10 cellular contexts compared by ENCODE assay signal in genomic region chrX:24619647-24620046, GRCh38. TPM values are rescaled to one million over a fixed set of nuclear protein-coding genes. Genes with fewer than 3 reads are reported as not detected.
DNase-seq lines count a peak whose midpoint lies in the region; ATAC-seq and TF ChIP-seq lines count a peak whose summit lies in the region.
"Had no signal": no experiment of that assay in that cellular context is flagged by ENCODE, and none has a peak within 500 bp of the region (broad histone marks: within the 10 kb centered on the region; RNA-seq: fewer than 3 reads in every experiment).

No MANE protein-coding gene starts in this region.

- H4K20me1 ChIP-seq in GM23248 (ENCODE audit: insufficient read depth): no peaks in the 10 kb centered on the region
- H4K20me1 ChIP-seq in hepatocyte (ENCODE audit: insufficient read depth, poor library complexity, severe bottlenecking): no peaks in the 10 kb centered on the region

- ATAC-seq in SK-N-SH treated with all-trans-retinoic acid at 6 μM for 48 hours (peak; percentile 83), GM19395 (IDR thresholded peaks at IDR 0.05; ENCODE audit: unreplicated experiment) (no peak)
- ATAC-seq: Panc1 had no signal

- H3K27ac ChIP-seq in GM23248 (no peak overlapping the region), hepatocyte (peak overlapping the region; percentile 8), ascending aorta (no peak overlapping the region)

- H3K9me3 ChIP-seq in GM23248 (ENCODE audit: low read depth) (no peaks in the 10 kb centered on the region), hepatocyte (ENCODE audit: low read depth) (no peaks in the 10 kb centered on the region), ascending aorta (no peaks in the 10 kb centered on the region)

- no peaks in the 10 kb centered on the region for H3K9me2 ChIP-seq in GM23248 (ENCODE audit: insufficient read depth)
- no peaks in the 10 kb centered on the region for H3K9me2 ChIP-seq in hepatocyte (replicated peaks; ENCODE audit: insufficient read depth)

- WGBS in GM23248 (ENCODE audit: low coverage in 1 of 2, low lambda C conversion rate in 2 of 2, missing lambda C conversion rate in 2 of 2), 2 experiments: 0 to 4% methylated on average over 5 of the region's 5 CpGs
- 48% methylated on average over 5 of the region's 5 CpGs for whole genome bisulfite sequencing in hepatocyte (ENCODE audit: low lambda C conversion rate, missing lambda C conversion rate)

- H3K4me2 ChIP-seq in GM23248 (ENCODE audit: unreplicated experiment) (no peak overlapping the region), hepatocyte (no peak overlapping the region)

- H3K4me1 ChIP-seq in GM23248 (ENCODE audit: insufficient read depth): no peaks in the 10 kb centered on the region
- peaks cover 10% of the 10 kb centered on the region for H3K4me1 ChIP-seq in hepatocyte (ENCODE audit: insufficient read depth)
- H3K4me1 ChIP-seq in ascending aorta: no peaks in the 10 kb centered on the region

- H3K36me3 ChIP-seq in GM23248 (ENCODE audit: low read depth) (no peaks in the 10 kb centered on the region), hepatocyte (replicated peaks; ENCODE audit: insufficient read depth, low read depth) (no peaks in the 10 kb centered on the region), ascending aorta (no peaks in the 10 kb centered on the region)

- H3F3A ChIP-seq in GM23248 (ENCODE audit: insufficient read depth): no peaks in the 10 kb centered on the region

- TF ChIP-seq CTCF in hepatocyte (IDR thresholded peaks at IDR 0.05; ENCODE audit: poor library complexity) (no peak), ascending aorta (IDR thresholded peaks at IDR 0.05) (no peak)

- H3K27me3 ChIP-seq in GM23248 (replicated peaks; ENCODE audit: insufficient read depth): no peaks in the 10 kb centered on the region
- no peaks in the 10 kb centered on the region for H3K27me3 ChIP-seq in hepatocyte
- no peaks in the 10 kb centered on the region for H3K27me3 ChIP-seq in ascending aorta

- in situ Hi-C loops in GM23248 (cut with MboI): no loop called here

- DNase-seq in AG08395 (ENCODE audit: low spot score) (peak; percentile 34), GM23248 (peak; percentile 63), hepatocyte (ENCODE audit: low spot score) (peak; percentile 65), NCI-H82 treated with DMSO at 0.1 percent for 48 hours (lab: John Stamatoyannopoulos, UW; ENCODE audit: unreplicated experiment) (no peak), ascending aorta (ENCODE audit: low spot score in 2 of 2) (no peak)
- no peak for DNase-seq in NK-92 treated with Interleukin-12 subunit alpha and Interleukin-12 subunit beta, amount 100 ng/mL, for 24 hours (lab: John Stamatoyannopoulos, UW)
- DNase-seq: effector CD8-positive, alpha-beta T cell had no signal

- H3K4me3 ChIP-seq in GM23248: no peak overlapping the region
- H3K4me3 ChIP-seq in hepatocyte: no peak overlapping the region
- no peak overlapping the region for H3K4me3 ChIP-seq in ascending aorta

- no peak overlapping the region for H3K9ac ChIP-seq in GM23248

- intact Hi-C loops in ascending aorta (cut with DNase I): no loop called here

- no peaks in the 10 kb centered on the region for H3K79me2 ChIP-seq in GM23248 (ENCODE audit: insufficient read depth)
- H3K79me2 ChIP-seq in hepatocyte: no peaks in the 10 kb centered on the region

- no peak overlapping the region for H2AFZ ChIP-seq in GM23248
- H2AFZ ChIP-seq in hepatocyte: no peak overlapping the region

TF ChIP-seq in SK-N-SH treated with all-trans-retinoic acid at 6 μM for 48 hours, 23 proteins besides CTCF, POLR2A, EP300 and RAD21:
- TF ChIP-seq CREB5 (CRISPR knock-in tag; IDR thresholded peaks at IDR 0.05; ENCODE audit: low read depth) (no peak), ISL1 (CRISPR knock-in tag; IDR thresholded peaks at IDR 0.05) (no peak), TSHZ2 (CRISPR knock-in tag; IDR thresholded peaks at IDR 0.05) (no peak), ZNF565 (CRISPR knock-in tag; conservative IDR thresholded peaks at IDR 0.05; ENCODE audit: low read depth) (no peak), PATZ1 (CRISPR knock-in tag; IDR thresholded peaks at IDR 0.05; ENCODE audit: borderline replicate concordance) (no peak), SNAI2 (CRISPR knock-in tag; IDR thresholded peaks at IDR 0.05) (no peak), CSRNP3 (CRISPR knock-in tag; IDR thresholded peaks at IDR 0.05) (no peak), ZFP3 (CRISPR knock-in tag; IDR thresholded peaks at IDR 0.05) (no peak), TOX (CRISPR knock-in tag; IDR thresholded peaks at IDR 0.05; ENCODE audit: borderline replicate concordance) (no peak), ZNF70 (CRISPR knock-in tag; IDR thresholded peaks at IDR 0.05) (no peak), RARB (CRISPR knock-in tag; IDR thresholded peaks at IDR 0.05) (no peak), ZC3H10 (CRISPR knock-in tag; IDR thresholded peaks at IDR 0.05) (no peak)

RNA-seq across cellular contexts. Expression of gene PCYT1B, which starts 27.5 kb away (rescaled TPM):
- total RNA-seq in GM23248 (2014; rRNA removed; shearing (Covaris generic)): not detected in 2 replicates
- polyA plus RNA-seq in GM23248 (2016; fragmentation: Nextera tagmentation; extraction: Ambion mirVana): not detected in 2 replicates
- total RNA-seq in hepatocyte: 17.1 and 19.8 TPM in 2 replicates
- 5.8 and 7.8 TPM in 2 replicates for polyA plus RNA-seq in hepatocyte
- 0.21 TPM for total RNA-seq in ascending aorta

Comparison
In these comparisons a context has a peak if more than half of its experiments do, and no peak if none do; other contexts are left out.
1. DNase-seq: peak in AG08395 (single experiment), GM23248 (single experiment) and hepatocyte (single experiment); none in NCI-H82 treated with DMSO at 0.1 percent for 48 hours (single experiment), NK-92 treated with Interleukin-12 subunit alpha and Interleukin-12 subunit beta, amount 100 ng/mL, for 24 hours (single experiment) and ascending aorta (0 of 2).
2. RNA of gene PCYT1B, which starts 27.5 kb away (total RNA-seq): 17.1 to 19.8 TPM in hepatocyte; 0.21 TPM in ascending aorta (single experiment) and not detected in GM23248; every median in the first group is over 10 times any median in the second.